Comparison of ENCODE assay signal across 27 cellular contexts in genomic region chrX:9130031-9130430, GRCh38.
"Had no signal": no experiment of that assay in that cellular context is flagged by ENCODE, and none has a peak within 500 bp of the region (broad histone marks: within the 10 kb centered on the region; RNA-seq: fewer than 3 reads in every experiment).

No MANE protein-coding gene starts in this region.

- ATAC-seq: activated naive CD4-positive, alpha-beta T cell treated with anti-CD3 and anti-CD28 coated beads, Interleukin-2, amount 50 U/mL, for 72 hours; esophagus mucosa; heart right ventricle; T-helper 17 cell had no signal

- DNase-seq: activated B cell treated with CpG ODN at 0.5 μM for 24 hours; activated CD4-positive, alpha-beta T cell treated with anti-CD3 and anti-CD28 coated beads for 48 hours; activated CD4-positive, alpha-beta T cell treated with anti-CD3 and anti-CD28 coated beads, Interleukin-2, amount 50 U/mL, for 1 hour; activated CD4-positive, alpha-beta T cell treated with anti-CD3 and anti-CD28 coated beads, Interleukin-2, amount 50 U/mL, for 48 hours; activated CD8-positive, alpha-beta memory T cell treated with anti-CD3 and anti-CD28 coated beads, Interleukin-2, amount 50 U/mL, for 48 hours; activated effector memory CD4-positive, alpha-beta T cell treated with Interleukin-2 at 50 U/mL for 16 hours; activated gamma-delta T cell treated with Interleukin-2 at 50 U/mL for 16 hours; activated naive CD4-positive, alpha-beta T cell treated with anti-CD3 and anti-CD28 coated beads, Interleukin-2, amount 10 ng/mL, durations not matched to agents 7 days and 5 days; activated T-cell treated with anti-CD3 and anti-CD28 coated beads for 4 hours; activated T-cell treated with anti-CD3 and anti-CD28 coated beads, Interleukin-2, amount 50 U/mL, for 24 hours; activated T-cell treated with anti-CD3 and anti-CD28 coated beads, Interleukin-2, amount 50 U/mL, for 72 hours; dorsolateral prefrontal cortex; effector memory CD4-positive, alpha-beta T cell; endodermal cell; foreskin fibroblast; glutamatergic neuron; heart right ventricle; T-helper 1 cell; T-helper 17 cell; T1000; WERI-Rb-1 had no signal

- H3K27ac ChIP-seq: ascending aorta, breast epithelium, cardiac muscle cell, coronary artery, dorsolateral prefrontal cortex, heart right ventricle, WERI-Rb-1 had no signal
